Comparison of ENCODE assay signal across 8 cellular contexts in the genomic region with DNA sequence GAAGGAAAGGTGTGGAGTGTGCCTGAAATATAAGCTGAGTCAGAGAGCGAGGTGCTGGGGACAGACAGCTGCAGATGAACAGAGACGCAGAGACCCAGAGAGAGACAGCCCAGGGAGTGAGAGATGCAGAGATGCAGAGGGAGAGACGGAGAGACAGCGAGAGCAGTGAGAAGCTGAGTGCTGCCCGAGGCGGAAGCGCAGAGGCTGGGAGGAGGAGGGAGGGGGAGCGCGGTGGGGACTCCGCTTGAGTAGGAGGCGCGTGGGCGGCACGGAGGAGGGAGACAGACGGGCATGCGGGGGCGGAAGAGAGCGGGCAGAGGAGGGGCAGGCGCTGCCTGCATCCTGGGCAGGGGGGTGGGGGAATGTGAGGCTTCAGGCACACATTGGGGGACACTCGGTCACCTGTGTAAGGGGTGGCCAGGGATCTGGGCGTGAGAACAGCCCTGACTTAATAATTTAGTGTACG. TPM values are rescaled to one million over a fixed set of nuclear protein-coding genes. Genes with fewer than 3 reads are reported as not detected.
A peak's percentile ranks its signal among the peaks of the same experiment; 100 is the strongest.
DNase-seq lines count a peak whose midpoint lies in the region; ATAC-seq and TF ChIP-seq lines count a peak whose summit lies in the region.

No MANE protein-coding gene starts in this region.

- intact Hi-C loops in activated B cell treated with CpG ODN at 0.5 μM for 24 hours (cut with micrococcal nuclease), result loop anchor here (2.0 kb wide), 1 partner anchor 39 kb away; the partner anchor contains the start of gene KPTN

- peaks cover 74% of the 10 kb centered on the region for H3K27me3 Mint-ChIP-seq in activated B cell treated with CpG ODN at 0.5 μM for 24 hours

- H3K36me3 ChIP-seq in osteoblast (ENCODE audit: insufficient read depth, low read length), result no peaks in the 10 kb centered on the region

- peaks cover 71% of the 10 kb centered on the region for H3K27me3 ChIP-seq in osteoblast (ENCODE audit: insufficient read depth, low read length)

- CTCF ChIA-PET in activated B cell treated with CpG ODN at 0.5 μM for 24 hours (lab: Charles Lee), result interaction anchor here (0.6 to 1.9 kb wide), 3 partner anchors 9 to 254 kb away, joined by 3 to 8 read pairs (median 3); no protein-coding TSS in a partner anchor

- H3K4me2 ChIP-seq in osteoblast (ENCODE audit: insufficient read depth, low read length), result no peak overlapping the region

- H3K4me3 ChIP-seq in osteoblast (ENCODE audit: insufficient read depth, low read length), result no peak overlapping the region

- peaks cover 31% of the 10 kb centered on the region for H3K4me1 Mint-ChIP-seq in activated B cell treated with CpG ODN at 0.5 μM for 24 hours

- no peaks in the 10 kb centered on the region for H3K4me1 ChIP-seq in osteoblast (ENCODE audit: insufficient read depth, low read length)

- H3K27ac ChIP-seq in osteoblast (ENCODE audit: low read depth, low read length), result no peak overlapping the region

- TF ChIP-seq CTCF in activated B cell treated with CpG ODN at 0.5 μM for 24 hours (IDR thresholded peaks at IDR 0.05) (no peak), osteoblast (IDR thresholded peaks at IDR 0.05; ENCODE audit: extremely low read depth, low read depth, low read length) (no peak)

- peaks cover 6% of the 10 kb centered on the region for H3K9me3 Mint-ChIP-seq in activated B cell treated with CpG ODN at 0.5 μM for 24 hours

- POLR2A ChIA-PET in activated B cell treated with CpG ODN at 0.5 μM for 24 hours (lab: Charles Lee), result no interaction called here

- no peaks in the 10 kb centered on the region for H3K36me3 Mint-ChIP-seq in activated B cell treated with CpG ODN at 0.5 μM for 24 hours (ENCODE audit: low read depth)

- H2AFZ ChIP-seq in osteoblast (ENCODE audit: low read length), result no peak overlapping the region

- no peaks in the 10 kb centered on the region for H4K20me1 ChIP-seq in osteoblast (ENCODE audit: insufficient read depth, low read length)

- peak overlapping the region; percentile 62 for H3K4me3 Mint-ChIP-seq in activated B cell treated with CpG ODN at 0.5 μM for 24 hours

- DNase-seq in COR-L47 (lab: John Stamatoyannopoulos, UW) (peak; percentile 68), NAMALWA (ENCODE audit: low spot score) (peak; percentile 44), activated B cell treated with CpG ODN at 0.5 μM for 24 hours (peak; percentile 46), dermis blood vessel endothelial cell (peak; percentile 32), osteoblast (ENCODE audit: insufficient read length, low spot score, missing footprints) (peak; percentile 77), NCI-H1048 (lab: John Stamatoyannopoulos, UW) (no peak)

- ATAC-seq in activated B cell treated with CpG ODN at 0.5 μM for 24 hours (ENCODE audit: low read depth), result peak; percentile 87
- ATAC-seq in HG03378 (IDR thresholded peaks at IDR 0.05; ENCODE audit: unreplicated experiment), result no peak
- no peak for ATAC-seq in GM21528 (IDR thresholded peaks at IDR 0.05; ENCODE audit: low FRiP score, unreplicated experiment)

- H3K9me3 ChIP-seq in osteoblast (ENCODE audit: low read depth, low read length), result no peaks in the 10 kb centered on the region

- no peaks in the 10 kb centered on the region for H3K79me2 ChIP-seq in osteoblast (ENCODE audit: insufficient read depth, low read length)

- H3K27ac Mint-ChIP-seq in activated B cell treated with CpG ODN at 0.5 μM for 24 hours, result no peak overlapping the region

RNA-seq across cellular contexts. Expression of gene SLC8A2, which starts 25.7 kb away (rescaled TPM):
- not detected in 2 replicates for total RNA-seq in activated B cell treated with CpG ODN at 0.5 μM for 24 hours
- total RNA-seq in dermis blood vessel endothelial cell, result 0.17 TPM in 1 of 2 replicates, not detected in the other
- under 0.01 and 0.36 TPM in 2 replicates for total RNA-seq in osteoblast

RNA-seq across cellular contexts. Expression of gene MEIS3, which starts 26.6 kb away (rescaled TPM):
- total RNA-seq in activated B cell treated with CpG ODN at 0.5 μM for 24 hours (not detected in 2 replicates), dermis blood vessel endothelial cell (0.37 TPM in 1 of 2 replicates, not detected in the other), osteoblast (8.3 and 19.7 TPM in 2 replicates)

RNA-seq across cellular contexts. Expression of gene KPTN, which starts 38.0 kb away (rescaled TPM):
- total RNA-seq in activated B cell treated with CpG ODN at 0.5 μM for 24 hours (8.0 and 8.7 TPM in 2 replicates), dermis blood vessel endothelial cell (4.3 and 6.7 TPM in 2 replicates), osteoblast (2.1 and 4.0 TPM in 2 replicates)
